In the genomic region with DNA sequence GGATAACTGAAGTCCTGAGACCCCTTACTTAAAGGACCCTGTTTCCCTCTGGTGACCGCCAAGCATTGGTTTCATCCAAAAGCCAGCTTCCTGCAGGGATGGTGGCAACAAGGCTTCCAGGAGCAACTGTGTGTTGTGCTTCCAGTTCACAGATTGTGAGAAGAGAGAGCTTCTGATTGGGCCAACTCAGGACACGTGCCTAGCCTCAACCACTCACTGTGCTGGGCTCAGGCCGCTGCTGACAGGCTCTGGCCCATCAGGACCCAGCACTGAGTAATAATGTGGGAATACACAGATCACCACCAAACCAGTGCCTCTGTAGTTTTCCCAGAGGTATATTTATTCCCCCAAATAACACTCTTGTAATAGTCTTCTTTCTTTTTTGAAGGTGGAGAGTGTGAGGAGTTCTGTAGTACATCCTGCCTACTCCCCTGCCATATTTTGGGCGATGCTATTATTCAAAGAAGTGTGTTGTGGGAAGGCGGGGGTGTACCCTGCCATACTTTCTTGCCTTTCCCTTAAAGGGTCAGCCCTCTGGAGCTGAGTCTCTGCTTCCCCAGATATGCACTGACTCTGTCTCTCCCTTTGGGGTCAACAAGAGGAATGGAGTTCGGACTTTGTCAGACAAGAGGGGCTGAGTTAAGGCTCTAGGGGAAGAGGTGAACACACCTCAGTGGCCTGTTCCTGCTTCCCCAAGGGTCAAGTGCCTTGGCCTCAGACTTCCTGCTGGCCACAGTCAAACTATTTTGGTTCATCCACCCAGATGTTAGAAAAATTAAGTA, we compare ENCODE assay signal across 20 cellular contexts. TPM values are rescaled to one million over a fixed set of nuclear protein-coding genes. Genes with fewer than 3 reads are reported as not detected.
DNase-seq lines count a peak whose midpoint lies in the region; ATAC-seq and TF ChIP-seq lines count a peak whose summit lies in the region.
"Had no signal": no experiment of that assay in that cellular context is flagged by ENCODE, and none has a peak within 500 bp of the region (broad histone marks: within the 10 kb centered on the region; RNA-seq: fewer than 3 reads in every experiment).

No MANE protein-coding gene starts in this region.

- peaks cover 75% of the 10 kb centered on the region for H3K36me3 Mint-ChIP-seq in T-helper 2 cell treated with Interferon-gamma antibody and Interleukin-4, amounts not matched to agents 5 μg/mL and 100 μg/mL, for 36 hours (ENCODE audit: low read depth)
- H3K36me3 Mint-ChIP-seq in IgD-negative memory B cell (peaks cover 8% of the 10 kb centered on the region), natural killer cell (no peaks in the 10 kb centered on the region)

- ATAC-seq in natural killer cell, result no peak
- no peak for ATAC-seq in GM18858 (IDR thresholded peaks at IDR 0.05; ENCODE audit: unreplicated experiment)
- no peak for ATAC-seq in HG03159 (IDR thresholded peaks at IDR 0.05; ENCODE audit: unreplicated experiment)

- no peaks in the 10 kb centered on the region for H3K27me3 Mint-ChIP-seq in T-helper 2 cell treated with Interferon-gamma antibody and Interleukin-4, amounts not matched to agents 5 μg/mL and 100 μg/mL, for 36 hours (ENCODE audit: low read depth)
- H3K27me3 Mint-ChIP-seq in IgD-negative memory B cell, result no peaks in the 10 kb centered on the region
- no peaks in the 10 kb centered on the region for H3K27me3 Mint-ChIP-seq in natural killer cell (ENCODE audit: low read depth in 2 of 2)

- H3K27ac ChIP-seq in caudate nucleus (ENCODE audit: low read depth, low read length), result peak overlapping the region; percentile 78
- H3K27ac ChIP-seq: 22Rv1, epithelial cell of prostate, prostate gland had no signal

- H3K27ac Mint-ChIP-seq in T-helper 2 cell treated with Interferon-gamma antibody and Interleukin-4, amounts not matched to agents 5 μg/mL and 100 μg/mL, for 36 hours, result peak overlapping the region; percentile 68
- peak overlapping the region in 2 of 3 donors; percentile 87 to 91 for H3K27ac Mint-ChIP-seq in IgD-negative memory B cell
- peak overlapping the region; percentile 69 to 70 for H3K27ac Mint-ChIP-seq in natural killer cell

- no peak for TF ChIP-seq CTCF in natural killer cell (IDR thresholded peaks at IDR 0.05)

- no peak for DNase-seq in T-helper 2 cell treated with Interferon-gamma antibody and Interleukin-4, amounts not matched to agents 5 μg/mL and 100 μg/mL, for 36 hours (ENCODE audit: low spot score)
- DNase-seq in T-helper 2 cell, result no peak
- peak in 16 of 61 donors; percentile 15 to 73 (median 39) for DNase-seq in caudate nucleus (lab: John Stamatoyannopoulos, UW)
- no peak for DNase-seq in natural killer cell
- no peak for DNase-seq in amniotic stem cell (lab: John Stamatoyannopoulos, UW)
- DNase-seq: activated CD4-positive, CD25-positive, alpha-beta regulatory T cell treated with anti-CD3 and anti-CD28 coated beads, Interleukin-2, amount 50 U/mL, for 72 hours; NCI-H187 treated with DMSO at 0.1 percent for 48 hours; NCI-H69; stimulated activated CD4-positive, alpha-beta T cell treated with anti-CD3 and anti-CD28 coated beads, Interleukin-15, amount 100 ng/mL, for 24 hours; T-helper 1 cell; trophoblast cell had no signal

- H3K4me3 Mint-ChIP-seq in T-helper 2 cell treated with Interferon-gamma antibody and Interleukin-4, amounts not matched to agents 5 μg/mL and 100 μg/mL, for 36 hours, result no peak overlapping the region
- H3K4me3 Mint-ChIP-seq in IgD-negative memory B cell (peak overlapping the region in 2 of 4 donors; percentile 48 to 49), natural killer cell (no peak overlapping the region)
- H3K4me3 Mint-ChIP-seq: CD14-positive monocyte had no signal

- no peaks in the 10 kb centered on the region for H3K9me3 Mint-ChIP-seq in T-helper 2 cell treated with Interferon-gamma antibody and Interleukin-4, amounts not matched to agents 5 μg/mL and 100 μg/mL, for 36 hours
- H3K9me3 Mint-ChIP-seq in IgD-negative memory B cell (no peaks in the 10 kb centered on the region), natural killer cell (no peaks in the 10 kb centered on the region)

- intact Hi-C loops in natural killer cell (cut with micrococcal nuclease), result no loop called here

- H3K4me1 Mint-ChIP-seq in T-helper 2 cell treated with Interferon-gamma antibody and Interleukin-4, amounts not matched to agents 5 μg/mL and 100 μg/mL, for 36 hours (ENCODE audit: low read depth), result peaks cover 73% of the 10 kb centered on the region
- H3K4me1 Mint-ChIP-seq in IgD-negative memory B cell, result peaks cover 55 to 87% (median 61%) of the 10 kb centered on the region in 3 donors
- peaks cover 74 to 76% of the 10 kb centered on the region in 2 donors for H3K4me1 Mint-ChIP-seq in natural killer cell

RNA-seq across cellular contexts. Expression of gene PPP1R16B, which starts 23.2 kb away (rescaled TPM):
- 68.0 TPM for polyA plus RNA-seq in IgD-negative memory B cell
- total RNA-seq in natural killer cell, result 10 to 100 TPM; 52.0 to 62.3 (median 53.7) TPM
- total RNA-seq: HT-29, MCF 10A had no signal
